Comparison of ENCODE assay signal across 8 cellular contexts in genomic region chr1:42035830-42036604, GRCh38.
DNase-seq lines count a peak whose midpoint lies in the region; ATAC-seq, FAIRE-seq and TF ChIP-seq lines count a peak whose summit lies in the region.

No MANE protein-coding gene starts in this region.

- H3K4me2 ChIP-seq in HCT116 (ENCODE audit: low read length), result peak overlapping the region; percentile 96

- TF ChIP-seq RAD21 in HCT116 (IDR thresholded peaks at IDR 0.05; ENCODE audit: low read depth), result no peak

- DNase-seq in GM03348 (ENCODE audit: low spot score) (peak; percentile 99), HCT116 (ENCODE audit: low read depth, low spot score) (peak; percentile 82), MG63 (peak; percentile 93), SHP77 (lab: John Stamatoyannopoulos, UW) (peak; percentile 87 to 92), frontal cortex (ENCODE audit: low spot score in 2 of 2) (peak; percentile 94 to 96)
- DNase-seq in activated gamma-delta T cell treated with anti-CD3 and anti-CD28 coated beads, Interleukin-2, amount 50 U/mL, for 16 hours (ENCODE audit: low read depth), result peak; percentile 98

- POLR2A ChIA-PET in HCT116 (lab: Charles Lee), result no interaction called here

- H3K4me1 ChIP-seq in HCT116 (ENCODE audit: control insufficient read depth in 1 of 2, insufficient read depth in 2 of 2, low read length in 2 of 2) (peaks cover 10 to 20% of the 10 kb centered on the region in 2 experiments; a peak in 3 of 4 replicates), neuron (ENCODE audit: insufficient read depth, low read length) (peaks cover 7% of the 10 kb centered on the region), stomach smooth muscle (ENCODE audit: control insufficient read depth, insufficient read depth, low read length) (peaks cover 7% of the 10 kb centered on the region)

- H3K9me3 ChIP-seq in HCT116 (ENCODE audit: control insufficient read depth in 1 of 2, insufficient read depth in 1 of 2, low read depth in 1 of 2, low read length in 2 of 2), result no peaks in the 10 kb centered on the region
- H3K9me3 ChIP-seq in MG63, result no peaks in the 10 kb centered on the region
- no peaks in the 10 kb centered on the region for H3K9me3 ChIP-seq in neuron (ENCODE audit: low read length)
- H3K9me3 ChIP-seq in stomach smooth muscle (ENCODE audit: control insufficient read depth in 2 of 2, low read length in 2 of 2), result no peaks in the 10 kb centered on the region

- TF ChIP-seq POLR2A in HCT116 (IDR thresholded peaks at IDR 0.05; ENCODE audit: borderline replicate concordance, extremely low read depth, insufficient read depth, insufficient read length), result peak; percentile 47

- BruUV-seq in HCT116 (replicated peaks; lab: Mats Ljungman, UMichigan), result TSS peak; percentile 93

- H2AFZ ChIP-seq in HCT116 (ENCODE audit: low read depth, low read length, poor library complexity, severe bottlenecking), result peak overlapping the region; percentile 66
- peak overlapping the region; percentile 100 for H2AFZ ChIP-seq in neuron (ENCODE audit: low read depth, low read length)

- H3K79me2 ChIP-seq in HCT116 (ENCODE audit: insufficient read depth, low read length), result no peaks in the 10 kb centered on the region

- H3K27ac ChIP-seq in HCT116 (ENCODE audit: low read depth, low read length) (peak overlapping the region; percentile 63; the same call in 1 of the 2 replicates), stomach smooth muscle (ENCODE audit: low read length) (peak overlapping the region; percentile 41)

- TF ChIP-seq CTCF in HCT116 (IDR thresholded peaks at IDR 0.05 in 2 of 3, conservative IDR thresholded peaks at IDR 0.05 in 1 of 3; ENCODE audit: borderline replicate concordance in 1 of 3, insufficient read depth in 1 of 3, low read depth in 2 of 3, low read length in 2 of 3), result no peak

- H3K9me2 ChIP-seq in HCT116 (ENCODE audit: insufficient read depth), result no peaks in the 10 kb centered on the region

- RAD21 ChIA-PET in HCT116 (lab: Charles Lee; ENCODE audit: low non-redundant PET in 1 of 2, low total read pairs in 2 of 2, uncharacterized antibody in 2 of 2, unreplicated experiment in 2 of 2), result interaction anchor here in 1 of 2 experiments (0.6 kb wide), 1 partner anchor 205 kb away, joined by 4 read pairs; no protein-coding TSS in a partner anchor

- no peaks in the 10 kb centered on the region for H3K36me3 ChIP-seq in HCT116 (ENCODE audit: control insufficient read depth in 1 of 2, insufficient read depth in 2 of 2, low read length in 2 of 2)
- no peaks in the 10 kb centered on the region for H3K36me3 ChIP-seq in MG63
- H3K36me3 ChIP-seq in neuron (ENCODE audit: insufficient read depth, low read length), result no peaks in the 10 kb centered on the region
- H3K36me3 ChIP-seq in stomach smooth muscle (ENCODE audit: control insufficient read depth in 2 of 2, insufficient read depth in 2 of 2, low read length in 2 of 2), result no peaks in the 10 kb centered on the region

- H3K27me3 ChIP-seq in HCT116 (ENCODE audit: insufficient read depth, low read length), result no peaks in the 10 kb centered on the region
- peaks cover 11% of the 10 kb centered on the region for H3K27me3 ChIP-seq in MG63
- H3K27me3 ChIP-seq in neuron (ENCODE audit: insufficient read depth, low read length), result peaks cover 27% of the 10 kb centered on the region
- H3K27me3 ChIP-seq in stomach smooth muscle (ENCODE audit: control insufficient read depth in 1 of 2, insufficient read depth in 2 of 2, low read length in 2 of 2), result no peaks in the 10 kb centered on the region

- FAIRE-seq in frontal cortex (lab: Jason Lieb, UNC), result no peak

- intact Hi-C loops in HCT116 (cut with micrococcal nuclease), result loop anchor here (5.0 to 10.0 kb wide), 2 partner anchors 224 to 461 kb away; no protein-coding TSS in a partner anchor

- H3K9ac ChIP-seq in HCT116 (ENCODE audit: low read length) (peak overlapping the region; percentile 73), stomach smooth muscle (ENCODE audit: low read length in 2 of 2) (peak overlapping the region; percentile 66 to 85)

- ATAC-seq in HCT116, result peak; percentile 90

- CTCF ChIA-PET in HCT116 (lab: Charles Lee), result no interaction called here

- H3K4me3 ChIP-seq in HCT116 (replicated peaks in 1 of 2; ENCODE audit: low read depth in 1 of 2, low read length in 2 of 2) (peak overlapping the region; percentile 62 to 81), MG63 (peak overlapping the region; percentile 61), neuron (ENCODE audit: low read length) (peak overlapping the region; percentile 84), stomach smooth muscle (ENCODE audit: low read length in 2 of 2) (peak overlapping the region; percentile 80 to 85)

- no peaks in the 10 kb centered on the region for H4K20me1 ChIP-seq in HCT116 (ENCODE audit: insufficient read depth)

TF ChIP-seq in HCT116, 20 proteins besides CTCF, POLR2A, EP300 and RAD21:
- no peak for TF ChIP-seq YY1 (IDR thresholded peaks at IDR 0.05; ENCODE audit: extremely low read depth, insufficient replicate concordance, low read depth, low read length)
- TF ChIP-seq CEBPB (IDR thresholded peaks at IDR 0.05; ENCODE audit: low read depth), result no peak
- TF ChIP-seq EGR1 (IDR thresholded peaks at IDR 0.05; ENCODE audit: low read depth), result peak; percentile 67
- peak; percentile 79 for TF ChIP-seq POLR2AphosphoS5 (IDR thresholded peaks at IDR 0.05; ENCODE audit: low read depth, low read length)
- peak; percentile 46; the same call in 1 of the 2 replicates for TF ChIP-seq SP1 (IDR thresholded peaks at IDR 0.05; ENCODE audit: low read depth)
- peak; percentile 56; the same call in 1 of the 2 replicates for TF ChIP-seq MAX (IDR thresholded peaks at IDR 0.05)

Comparison
In these comparisons a context has a peak if more than half of its experiments do, and no peak if none do; other contexts are left out.
1. Peak in every context shown above with its lines: DNase-seq, ATAC-seq, H3K4me3 ChIP-seq and H3K27ac ChIP-seq.